Comparison of ENCODE assay signal across 1 cellular context in the genomic region with DNA sequence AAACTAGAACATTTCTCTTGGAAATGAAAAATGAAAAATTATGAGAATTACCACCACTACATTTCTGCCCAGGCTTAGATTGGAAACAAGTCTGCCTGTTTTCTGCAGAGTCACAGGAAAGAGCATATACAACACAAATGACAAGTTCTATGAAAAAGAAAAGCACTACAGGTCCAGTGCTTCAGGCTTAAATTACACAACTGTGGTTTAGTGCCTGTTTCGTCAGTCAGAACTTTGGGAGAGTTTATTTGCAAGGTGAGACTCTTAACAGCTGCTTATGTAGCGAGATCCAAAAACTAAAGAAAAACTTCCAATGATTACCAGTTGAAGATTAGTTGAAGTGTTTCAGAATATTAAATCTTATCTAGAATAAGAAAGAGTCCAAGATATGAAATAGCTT.
TF ChIP-seq lines count a peak whose summit lies in the region.

No MANE protein-coding gene starts in this region.

TF ChIP-seq in WTC11, 78 proteins besides CTCF, POLR2A, EP300 and RAD21 (continued from another document):
- TF ChIP-seq, protein P1, sequence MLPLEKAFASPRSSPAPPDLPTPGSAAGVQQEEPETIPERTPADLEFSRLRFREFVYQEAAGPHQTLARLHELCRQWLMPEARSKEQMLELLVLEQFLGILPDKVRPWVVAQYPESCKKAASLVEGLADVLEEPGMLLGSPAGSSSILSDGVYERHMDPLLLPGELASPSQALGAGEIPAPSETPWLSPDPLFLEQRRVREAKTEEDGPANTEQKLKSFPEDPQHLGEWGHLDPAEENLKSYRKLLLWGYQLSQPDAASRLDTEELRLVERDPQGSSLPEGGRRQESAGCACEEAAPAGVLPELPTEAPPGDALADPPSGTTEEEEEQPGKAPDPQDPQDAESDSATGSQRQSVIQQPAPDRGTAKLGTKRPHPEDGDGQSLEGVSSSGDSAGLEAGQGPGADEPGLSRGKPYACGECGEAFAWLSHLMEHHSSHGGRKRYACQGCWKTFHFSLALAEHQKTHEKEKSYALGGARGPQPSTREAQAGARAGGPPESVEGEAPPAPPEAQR (CRISPR knock-in tag; IDR thresholded peaks at IDR 0.05), result no peak
- TF ChIP-seq, protein P2, sequence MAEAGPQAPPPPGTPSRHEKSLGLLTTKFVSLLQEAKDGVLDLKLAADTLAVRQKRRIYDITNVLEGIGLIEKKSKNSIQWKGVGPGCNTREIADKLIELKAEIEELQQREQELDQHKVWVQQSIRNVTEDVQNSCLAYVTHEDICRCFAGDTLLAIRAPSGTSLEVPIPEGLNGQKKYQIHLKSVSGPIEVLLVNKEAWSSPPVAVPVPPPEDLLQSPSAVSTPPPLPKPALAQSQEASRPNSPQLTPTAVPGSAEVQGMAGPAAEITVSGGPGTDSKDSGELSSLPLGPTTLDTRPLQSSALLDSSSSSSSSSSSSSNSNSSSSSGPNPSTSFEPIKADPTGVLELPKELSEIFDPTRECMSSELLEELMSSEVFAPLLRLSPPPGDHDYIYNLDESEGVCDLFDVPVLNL (CRISPR knock-in tag; IDR thresholded peaks at IDR 0.05; ENCODE audit: borderline replicate concordance, low read depth), result no peak
- TF ChIP-seq, protein P3, sequence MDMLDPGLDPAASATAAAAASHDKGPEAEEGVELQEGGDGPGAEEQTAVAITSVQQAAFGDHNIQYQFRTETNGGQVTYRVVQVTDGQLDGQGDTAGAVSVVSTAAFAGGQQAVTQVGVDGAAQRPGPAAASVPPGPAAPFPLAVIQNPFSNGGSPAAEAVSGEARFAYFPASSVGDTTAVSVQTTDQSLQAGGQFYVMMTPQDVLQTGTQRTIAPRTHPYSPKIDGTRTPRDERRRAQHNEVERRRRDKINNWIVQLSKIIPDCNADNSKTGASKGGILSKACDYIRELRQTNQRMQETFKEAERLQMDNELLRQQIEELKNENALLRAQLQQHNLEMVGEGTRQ (CRISPR knock-in tag; IDR thresholded peaks at IDR 0.05), result no peak
- no peak for TF ChIP-seq ZNF138 (CRISPR knock-in tag; conservative IDR thresholded peaks at IDR 0.05)
- TF ChIP-seq, protein P4, sequence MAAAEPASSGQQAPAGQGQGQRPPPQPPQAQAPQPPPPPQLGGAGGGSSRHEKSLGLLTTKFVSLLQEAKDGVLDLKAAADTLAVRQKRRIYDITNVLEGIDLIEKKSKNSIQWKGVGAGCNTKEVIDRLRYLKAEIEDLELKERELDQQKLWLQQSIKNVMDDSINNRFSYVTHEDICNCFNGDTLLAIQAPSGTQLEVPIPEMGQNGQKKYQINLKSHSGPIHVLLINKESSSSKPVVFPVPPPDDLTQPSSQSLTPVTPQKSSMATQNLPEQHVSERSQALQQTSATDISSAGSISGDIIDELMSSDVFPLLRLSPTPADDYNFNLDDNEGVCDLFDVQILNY (CRISPR knock-in tag; IDR thresholded peaks at IDR 0.05), result no peak
- TF ChIP-seq, protein P5, sequence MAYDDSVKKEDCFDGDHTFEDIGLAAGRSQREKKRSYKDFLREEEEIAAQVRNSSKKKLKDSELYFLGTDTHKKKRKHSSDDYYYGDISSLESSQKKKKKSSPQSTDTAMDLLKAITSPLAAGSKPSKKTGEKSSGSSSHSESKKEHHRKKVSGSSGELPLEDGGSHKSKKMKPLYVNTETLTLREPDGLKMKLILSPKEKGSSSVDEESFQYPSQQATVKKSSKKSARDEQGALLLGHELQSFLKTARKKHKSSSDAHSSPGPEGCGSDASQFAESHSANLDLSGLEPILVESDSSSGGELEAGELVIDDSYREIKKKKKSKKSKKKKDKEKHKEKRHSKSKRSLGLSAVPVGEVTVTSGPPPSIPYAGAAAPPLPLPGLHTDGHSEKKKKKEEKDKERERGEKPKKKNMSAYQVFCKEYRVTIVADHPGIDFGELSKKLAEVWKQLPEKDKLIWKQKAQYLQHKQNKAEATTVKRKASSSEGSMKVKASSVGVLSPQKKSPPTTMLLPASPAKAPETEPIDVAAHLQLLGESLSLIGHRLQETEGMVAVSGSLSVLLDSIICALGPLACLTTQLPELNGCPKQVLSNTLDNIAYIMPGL (CRISPR knock-in tag; IDR thresholded peaks at IDR 0.05), result no peak
- TF ChIP-seq, protein P6, sequence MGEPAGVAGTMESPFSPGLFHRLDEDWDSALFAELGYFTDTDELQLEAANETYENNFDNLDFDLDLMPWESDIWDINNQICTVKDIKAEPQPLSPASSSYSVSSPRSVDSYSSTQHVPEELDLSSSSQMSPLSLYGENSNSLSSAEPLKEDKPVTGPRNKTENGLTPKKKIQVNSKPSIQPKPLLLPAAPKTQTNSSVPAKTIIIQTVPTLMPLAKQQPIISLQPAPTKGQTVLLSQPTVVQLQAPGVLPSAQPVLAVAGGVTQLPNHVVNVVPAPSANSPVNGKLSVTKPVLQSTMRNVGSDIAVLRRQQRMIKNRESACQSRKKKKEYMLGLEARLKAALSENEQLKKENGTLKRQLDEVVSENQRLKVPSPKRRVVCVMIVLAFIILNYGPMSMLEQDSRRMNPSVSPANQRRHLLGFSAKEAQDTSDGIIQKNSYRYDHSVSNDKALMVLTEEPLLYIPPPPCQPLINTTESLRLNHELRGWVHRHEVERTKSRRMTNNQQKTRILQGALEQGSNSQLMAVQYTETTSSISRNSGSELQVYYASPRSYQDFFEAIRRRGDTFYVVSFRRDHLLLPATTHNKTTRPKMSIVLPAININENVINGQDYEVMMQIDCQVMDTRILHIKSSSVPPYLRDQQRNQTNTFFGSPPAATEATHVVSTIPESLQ (CRISPR knock-in tag; IDR thresholded peaks at IDR 0.05), result no peak
- TF ChIP-seq, protein P7, sequence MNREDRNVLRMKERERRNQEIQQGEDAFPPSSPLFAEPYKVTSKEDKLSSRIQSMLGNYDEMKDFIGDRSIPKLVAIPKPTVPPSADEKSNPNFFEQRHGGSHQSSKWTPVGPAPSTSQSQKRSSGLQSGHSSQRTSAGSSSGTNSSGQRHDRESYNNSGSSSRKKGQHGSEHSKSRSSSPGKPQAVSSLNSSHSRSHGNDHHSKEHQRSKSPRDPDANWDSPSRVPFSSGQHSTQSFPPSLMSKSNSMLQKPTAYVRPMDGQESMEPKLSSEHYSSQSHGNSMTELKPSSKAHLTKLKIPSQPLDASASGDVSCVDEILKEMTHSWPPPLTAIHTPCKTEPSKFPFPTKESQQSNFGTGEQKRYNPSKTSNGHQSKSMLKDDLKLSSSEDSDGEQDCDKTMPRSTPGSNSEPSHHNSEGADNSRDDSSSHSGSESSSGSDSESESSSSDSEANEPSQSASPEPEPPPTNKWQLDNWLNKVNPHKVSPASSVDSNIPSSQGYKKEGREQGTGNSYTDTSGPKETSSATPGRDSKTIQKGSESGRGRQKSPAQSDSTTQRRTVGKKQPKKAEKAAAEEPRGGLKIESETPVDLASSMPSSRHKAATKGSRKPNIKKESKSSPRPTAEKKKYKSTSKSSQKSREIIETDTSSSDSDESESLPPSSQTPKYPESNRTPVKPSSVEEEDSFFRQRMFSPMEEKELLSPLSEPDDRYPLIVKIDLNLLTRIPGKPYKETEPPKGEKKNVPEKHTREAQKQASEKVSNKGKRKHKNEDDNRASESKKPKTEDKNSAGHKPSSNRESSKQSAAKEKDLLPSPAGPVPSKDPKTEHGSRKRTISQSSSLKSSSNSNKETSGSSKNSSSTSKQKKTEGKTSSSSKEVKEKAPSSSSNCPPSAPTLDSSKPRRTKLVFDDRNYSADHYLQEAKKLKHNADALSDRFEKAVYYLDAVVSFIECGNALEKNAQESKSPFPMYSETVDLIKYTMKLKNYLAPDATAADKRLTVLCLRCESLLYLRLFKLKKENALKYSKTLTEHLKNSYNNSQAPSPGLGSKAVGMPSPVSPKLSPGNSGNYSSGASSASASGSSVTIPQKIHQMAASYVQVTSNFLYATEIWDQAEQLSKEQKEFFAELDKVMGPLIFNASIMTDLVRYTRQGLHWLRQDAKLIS (CRISPR knock-in tag; IDR thresholded peaks at IDR 0.05; ENCODE audit: borderline replicate concordance), result no peak
- no peak for TF ChIP-seq ZNF423 (CRISPR knock-in tag; IDR thresholded peaks at IDR 0.05)
- TF ChIP-seq MXD4 (CRISPR knock-in tag; IDR thresholded peaks at IDR 0.05; ENCODE audit: borderline replicate concordance), result no peak
- no peak for TF ChIP-seq TCF7 (CRISPR knock-in tag; IDR thresholded peaks at IDR 0.05; ENCODE audit: low read depth)
- no peak for TF ChIP-seq OVOL2 (CRISPR knock-in tag; IDR thresholded peaks at IDR 0.05; ENCODE audit: borderline replicate concordance)
